8 cellular contexts compared by ENCODE assay signal in genomic region chr3:129626744-129627349, GRCh38. TPM values are rescaled to one million over a fixed set of nuclear protein-coding genes. Genes with fewer than 3 reads are reported as not detected.
A peak's percentile ranks its signal among the peaks of the same experiment; 100 is the strongest.
DNase-seq lines count a peak whose midpoint lies in the region; ATAC-seq and TF ChIP-seq lines count a peak whose summit lies in the region.

No MANE protein-coding gene starts in this region.

- peak overlapping the region; percentile 83 for H3K4me3 Mint-ChIP-seq in activated naive CD8-positive, alpha-beta T cell treated with anti-CD3 and anti-CD28 coated beads for 36 hours

- intact Hi-C loops in cardiac septum (cut with DNase I), result loop anchor here (2.0 kb wide), 2 partner anchors 132 to 308 kb away; no protein-coding TSS in a partner anchor

- peak; percentile 66 for DNase-seq in DMS79 treated with DMSO at 0.1 percent for 48 hours (lab: John Stamatoyannopoulos, UW)
- peak; percentile 85 for DNase-seq in activated naive CD8-positive, alpha-beta T cell treated with anti-CD3 and anti-CD28 coated beads for 36 hours
- DNase-seq in cardiac septum (ENCODE audit: low spot score), result peak; percentile 95
- peak; percentile 77 for DNase-seq in pons (ENCODE audit: low spot score)
- no peak for DNase-seq in NCI-H128 (lab: John Stamatoyannopoulos, UW; ENCODE audit: unreplicated experiment)

- H3K27me3 Mint-ChIP-seq in activated naive CD8-positive, alpha-beta T cell treated with anti-CD3 and anti-CD28 coated beads for 36 hours, result no peaks in the 10 kb centered on the region

- TF ChIP-seq POLR2A in Raji (IDR thresholded peaks at IDR 0.05; ENCODE audit: insufficient read depth, low read depth, low read length), result peak; percentile 67

- ATAC-seq in GM19463 (IDR thresholded peaks at IDR 0.05; ENCODE audit: unreplicated experiment) (peak; percentile 98), HG03565 (IDR thresholded peaks at IDR 0.05; ENCODE audit: unreplicated experiment) (peak; percentile 73)

- no peaks in the 10 kb centered on the region for H3K9me3 Mint-ChIP-seq in activated naive CD8-positive, alpha-beta T cell treated with anti-CD3 and anti-CD28 coated beads for 36 hours

- H3K4me1 Mint-ChIP-seq in activated naive CD8-positive, alpha-beta T cell treated with anti-CD3 and anti-CD28 coated beads for 36 hours, result peaks cover 11% of the 10 kb centered on the region

- peak overlapping the region; percentile 74 for H3K27ac Mint-ChIP-seq in activated naive CD8-positive, alpha-beta T cell treated with anti-CD3 and anti-CD28 coated beads for 36 hours

- no peaks in the 10 kb centered on the region for H3K36me3 Mint-ChIP-seq in activated naive CD8-positive, alpha-beta T cell treated with anti-CD3 and anti-CD28 coated beads for 36 hours

RNA-seq across cellular contexts. Expression of gene PLXND1, which starts 20.4 kb away (rescaled TPM):
- 1 to 10 TPM; 1.5 to 1.6 TPM for total RNA-seq in activated naive CD8-positive, alpha-beta T cell treated with anti-CD3 and anti-CD28 coated beads for 36 hours
- total RNA-seq in cardiac septum, result 54.8 TPM

Comparison
In these comparisons a context has a peak if more than half of its experiments do, and no peak if none do; other contexts are left out.
1. RNA of gene PLXND1, which starts 20.4 kb away (total RNA-seq): 54.8 TPM in cardiac septum (single experiment); 1.5 to 1.6 TPM in activated naive CD8-positive, alpha-beta T cell treated with anti-CD3 and anti-CD28 coated beads for 36 hours; every median in the first group is over 10 times any median in the second.